ENCODE assay signal across 18 cellular contexts in the genomic region with DNA sequence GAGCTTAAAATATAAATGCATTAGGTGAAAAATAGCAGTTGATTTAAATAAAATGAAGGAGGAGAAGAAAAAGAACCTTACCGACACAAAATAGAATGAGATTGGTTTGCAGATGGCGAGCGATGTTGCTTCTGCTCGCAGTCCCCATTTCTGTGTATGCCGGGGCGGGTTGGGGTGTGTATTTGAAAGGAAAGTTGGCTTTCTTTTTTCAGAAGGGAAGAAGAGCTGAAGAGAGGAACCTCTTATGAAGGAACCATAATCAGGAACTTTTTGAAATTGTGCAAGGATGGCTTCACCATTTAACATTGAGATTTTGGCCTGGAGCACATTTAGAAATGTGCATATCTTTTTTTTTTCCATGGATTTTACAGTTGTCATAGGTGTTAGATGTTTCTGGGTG. TPM values are rescaled to one million over a fixed set of nuclear protein-coding genes. Genes with fewer than 3 reads are reported as not detected.
DNase-seq lines count a peak whose midpoint lies in the region; ATAC-seq, FAIRE-seq and TF ChIP-seq lines count a peak whose summit lies in the region.
"Had no signal": no experiment of that assay in that cellular context is flagged by ENCODE, and none has a peak within 500 bp of the region (broad histone marks: within the 10 kb centered on the region; RNA-seq: fewer than 3 reads in every experiment).

A gene with protein sequence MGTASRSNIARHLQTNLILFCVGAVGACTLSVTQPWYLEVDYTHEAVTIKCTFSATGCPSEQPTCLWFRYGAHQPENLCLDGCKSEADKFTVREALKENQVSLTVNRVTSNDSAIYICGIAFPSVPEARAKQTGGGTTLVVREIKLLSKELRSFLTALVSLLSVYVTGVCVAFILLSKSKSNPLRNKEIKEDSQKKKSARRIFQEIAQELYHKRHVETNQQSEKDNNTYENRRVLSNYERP (minus strand): TSS at position 158 of the 400 bp plus-strand sequence. CDS start 10 bp downstream, at position 148.

- in situ Hi-C loops in HepG2 (cut with HindIII; ENCODE audit: extremely low pct_ligation_motif_present, low pct_unique_long_range_greater_than_20kb), result no loop called here

- ATAC-seq in HepG2 (no peak), naive B cell (ENCODE audit: low read depth in 2 of 2) (no peak), HG02884 (IDR thresholded peaks at IDR 0.05; ENCODE audit: unreplicated experiment) (no peak)

- H3K36me3 ChIP-seq in liver (ENCODE audit: control insufficient read depth in 4 of 4, insufficient read depth in 3 of 4, low read depth in 1 of 4, low read length in 3 of 4), result peaks cover 0 to 3% (median under 1%) of the 10 kb centered on the region in 4 donors
- H3K36me3 ChIP-seq in HepG2 (replicated peaks in 1 of 2; ENCODE audit: control insufficient read depth in 1 of 2, insufficient read depth in 2 of 2, low read length in 2 of 2), result peaks cover 13 to 24% of the 10 kb centered on the region in 2 experiments
- peaks cover 12% of the 10 kb centered on the region for H3K36me3 ChIP-seq in osteoblast (ENCODE audit: insufficient read depth, low read length)
- H3K36me3 ChIP-seq in Peyer's patch, result peaks cover 0 to 14% (median 0%) of the 10 kb centered on the region in 3 donors

- H3K9me3 Mint-ChIP-seq in brain, result no peaks in the 10 kb centered on the region
- H3K9me3 Mint-ChIP-seq in naive B cell, result no peaks in the 10 kb centered on the region
- H3K9me3 Mint-ChIP-seq in activated T-helper 2 cell treated with anti-CD3 and anti-CD28 coated beads, Interferon-gamma antibody, Interleukin-2, Interleukin-4, amounts not matched to agents 10 μg/mL and 5 μg/mL and 100 μg/mL, durations not matched to agents 14 hours and 24 hours and 36 hours, result no peaks in the 10 kb centered on the region

- H2AFZ ChIP-seq in HepG2 (ENCODE audit: low read length), result no peak within 1 kb of the TSS
- no peak within 1 kb of the TSS for H2AFZ ChIP-seq in osteoblast (ENCODE audit: low read length)

- H3K4me1 ChIP-seq in liver (ENCODE audit: control insufficient read depth in 4 of 4, insufficient read depth in 4 of 4, low read length in 3 of 4), result no peaks in the 10 kb centered on the region
- peaks cover 10% of the 10 kb centered on the region for H3K4me1 ChIP-seq in HepG2 (ENCODE audit: insufficient read depth, low read length)
- H3K4me1 ChIP-seq in osteoblast (ENCODE audit: insufficient read depth, low read length), result no peaks in the 10 kb centered on the region
- H3K4me1 ChIP-seq in Peyer's patch, result peaks cover 0 to 7% (median 6%) of the 10 kb centered on the region in 4 donors

- H3K4me3 ChIP-seq in liver (ENCODE audit: low read depth in 1 of 3, low read length in 3 of 3) (no peak within 1 kb of the TSS), HepG2 (replicated peaks in 1 of 3; ENCODE audit: insufficient read depth in 1 of 3, low read depth in 2 of 3, low read length in 3 of 3) (no peak within 1 kb of the TSS), osteoblast (ENCODE audit: insufficient read depth, low read length) (no peak within 1 kb of the TSS), Peyer's patch (peak within 1 kb of the TSS in 1 of 4 donors; percentile 11)

- intact Hi-C loops in HepG2 (cut with micrococcal nuclease; ENCODE audit: unreplicated experiment), result no loop called here
- intact Hi-C loops in activated T-helper 2 cell treated with anti-CD3 and anti-CD28 coated beads, Interferon-gamma antibody, Interleukin-2, Interleukin-4, amounts not matched to agents 10 μg/mL and 5 μg/mL and 100 μg/mL, durations not matched to agents 14 hours and 24 hours and 36 hours (cut with micrococcal nuclease), result no loop called here

- H3K79me2 ChIP-seq in HepG2 (ENCODE audit: insufficient read depth, low read length) (no peaks in the 10 kb centered on the region), osteoblast (ENCODE audit: insufficient read depth, low read length) (peaks cover 47% of the 10 kb centered on the region)

- TF ChIP-seq POLR2A in HepG2 (IDR thresholded peaks at IDR 0.05; ENCODE audit: insufficient read depth in 1 of 2, low read depth in 2 of 2, low read length in 2 of 2), result no peak
- no peak for TF ChIP-seq POLR2A in Peyer's patch (IDR thresholded peaks at IDR 0.05)

- POLR2A ChIA-PET in HepG2 (lab: Yijun Ruan, JAX), result no interaction called here

- H3K9me3 ChIP-seq in liver (ENCODE audit: control insufficient read depth in 4 of 4, low read length in 3 of 4) (no peaks in the 10 kb centered on the region), HepG2 (ENCODE audit: low read length) (no peaks in the 10 kb centered on the region), osteoblast (ENCODE audit: low read depth, low read length) (no peaks in the 10 kb centered on the region), Peyer's patch (no peaks in the 10 kb centered on the region)

- BruUV-seq in HepG2 (replicated peaks; lab: Mats Ljungman, UMichigan), result no TSS peak

- TF ChIP-seq CTCF in liver (IDR thresholded peaks at IDR 0.05; ENCODE audit: low read depth, low read length, missing input control) (no peak), HepG2 (CRISPR knock-in tag; IDR thresholded peaks at IDR 0.05) (no peak), brain (conservative IDR thresholded peaks at IDR 0.05) (no peak), osteoblast (IDR thresholded peaks at IDR 0.05; ENCODE audit: extremely low read depth, low read depth, low read length) (no peak), Peyer's patch (IDR thresholded peaks at IDR 0.05) (no peak)

- TF ChIP-seq EP300 in HepG2 (IDR thresholded peaks at IDR 0.05; ENCODE audit: low read depth in 2 of 2, low read length in 2 of 2), result no peak
- no peak for TF ChIP-seq EP300 in HepG2 (CRISPR knock-in tag; IDR thresholded peaks at IDR 0.05; ENCODE audit: borderline replicate concordance)

- DNase-seq in HepG2 (ENCODE audit: low spot score), result no peak
- DNase-seq in naive B cell, result no peak
- DNase-seq in activated T-helper 2 cell treated with anti-CD3 and anti-CD28 coated beads, Interferon-gamma antibody, Interleukin-2, Interleukin-4, amounts not matched to agents 10 μg/mL and 5 μg/mL and 100 μg/mL, durations not matched to agents 14 hours and 24 hours and 36 hours (ENCODE audit: low spot score), result no peak
- no peak for DNase-seq in osteoblast (ENCODE audit: insufficient read length, low spot score, missing footprints)
- no peak for DNase-seq in Peyer's patch
- DNase-seq: activated CD4-positive, alpha-beta T cell treated with anti-CD3 and anti-CD28 coated beads, Interleukin-2, amount 50 U/mL, for 48 hours; amniotic stem cell; erythroblast; HCEC 1CT; mesenchymal stem cell; NCI-H1105; NCI-H2227 treated with DMSO at 0.1 percent for 48 hours had no signal

- H3K4me2 ChIP-seq in HepG2 (ENCODE audit: low read depth, low read length), result no peak within 1 kb of the TSS
- H3K4me2 ChIP-seq in osteoblast (ENCODE audit: insufficient read depth, low read length), result no peak within 1 kb of the TSS

- H3K27me3 Mint-ChIP-seq in brain (no peaks in the 10 kb centered on the region), naive B cell (no peaks in the 10 kb centered on the region)
- H3K27me3 Mint-ChIP-seq in activated T-helper 2 cell treated with anti-CD3 and anti-CD28 coated beads, Interferon-gamma antibody, Interleukin-2, Interleukin-4, amounts not matched to agents 10 μg/mL and 5 μg/mL and 100 μg/mL, durations not matched to agents 14 hours and 24 hours and 36 hours (ENCODE audit: low read depth), result no peaks in the 10 kb centered on the region

- H3K27ac Mint-ChIP-seq in brain (peak within 1 kb of the TSS in 3 of 5 experiments; percentile 33 to 49 (median 37)), naive B cell (peak within 1 kb of the TSS in 3 of 6 donors; percentile 63 to 82 (median 81))
- no peak within 1 kb of the TSS for H3K27ac Mint-ChIP-seq in activated T-helper 2 cell treated with anti-CD3 and anti-CD28 coated beads, Interferon-gamma antibody, Interleukin-2, Interleukin-4, amounts not matched to agents 10 μg/mL and 5 μg/mL and 100 μg/mL, durations not matched to agents 14 hours and 24 hours and 36 hours

- FAIRE-seq in HepG2 (lab: Jason Lieb, UNC), result no peak
- FAIRE-seq: TTC549 had no signal

- H3K36me3 Mint-ChIP-seq in brain, result peaks cover 28% of the 10 kb centered on the region
- no peaks in the 10 kb centered on the region for H3K36me3 Mint-ChIP-seq in naive B cell
- H3K36me3 Mint-ChIP-seq in activated T-helper 2 cell treated with anti-CD3 and anti-CD28 coated beads, Interferon-gamma antibody, Interleukin-2, Interleukin-4, amounts not matched to agents 10 μg/mL and 5 μg/mL and 100 μg/mL, durations not matched to agents 14 hours and 24 hours and 36 hours (ENCODE audit: low read depth), result peaks cover 22% of the 10 kb centered on the region

- H3K9ac ChIP-seq in liver (ENCODE audit: low read depth in 1 of 2, low read length in 2 of 2) (no peak within 1 kb of the TSS), HepG2 (ENCODE audit: insufficient read depth, low read depth, low read length) (no peak within 1 kb of the TSS)

- H4K20me1 ChIP-seq in HepG2 (ENCODE audit: insufficient read depth, low read length), result peaks cover 3% of the 10 kb centered on the region; the same call in 1 of the 2 replicates
- peaks cover 6% of the 10 kb centered on the region for H4K20me1 ChIP-seq in osteoblast (ENCODE audit: insufficient read depth, low read length)

- H3K4me1 Mint-ChIP-seq in brain (no peaks in the 10 kb centered on the region), naive B cell (peaks cover 47 to 91% (median 67%) of the 10 kb centered on the region in 3 donors)
- H3K4me1 Mint-ChIP-seq in activated T-helper 2 cell treated with anti-CD3 and anti-CD28 coated beads, Interferon-gamma antibody, Interleukin-2, Interleukin-4, amounts not matched to agents 10 μg/mL and 5 μg/mL and 100 μg/mL, durations not matched to agents 14 hours and 24 hours and 36 hours (ENCODE audit: low read depth), result peaks cover 35% of the 10 kb centered on the region

- H3K27ac ChIP-seq in liver (ENCODE audit: low read depth in 1 of 2, low read length in 2 of 2) (peak within 1 kb of the TSS; percentile 31 to 46), HepG2 (ENCODE audit: extremely low read length, insufficient read depth, low read length) (no peak within 1 kb of the TSS), osteoblast (ENCODE audit: low read depth, low read length) (no peak within 1 kb of the TSS), Peyer's patch (peak within 1 kb of the TSS in 1 of 4 donors; percentile 26)

- H3K4me3 Mint-ChIP-seq in brain (no peak within 1 kb of the TSS), naive B cell (peak within 1 kb of the TSS in 5 of 8 donors; percentile 30 to 53 (median 47))
- no peak within 1 kb of the TSS for H3K4me3 Mint-ChIP-seq in activated T-helper 2 cell treated with anti-CD3 and anti-CD28 coated beads, Interferon-gamma antibody, Interleukin-2, Interleukin-4, amounts not matched to agents 10 μg/mL and 5 μg/mL and 100 μg/mL, durations not matched to agents 14 hours and 24 hours and 36 hours (ENCODE audit: low read depth)

- CTCF ChIA-PET in HepG2 (lab: Yijun Ruan, JAX; ENCODE audit: low intra/inter-chr PET ratio, low total read pairs), result no interaction called here

- 89% methylated on average over 6 of the region's 6 CpGs for WGBS in liver
- 98% methylated on average over 6 of the region's 6 CpGs for WGBS in HepG2 (ENCODE audit: low lambda C conversion rate)

- no peak for TF ChIP-seq RAD21 in liver (IDR thresholded peaks at IDR 0.05)
- no peak for TF ChIP-seq RAD21 in HepG2 (CRISPR knock-in tag; IDR thresholded peaks at IDR 0.05)

- H3K27me3 ChIP-seq in liver (ENCODE audit: control insufficient read depth in 4 of 4, insufficient read depth in 4 of 4, low read length in 3 of 4), result no peaks in the 10 kb centered on the region
- H3K27me3 ChIP-seq in HepG2 (ENCODE audit: control insufficient read depth in 1 of 2, insufficient read depth in 2 of 2, low read length in 2 of 2), result no peaks in the 10 kb centered on the region
- no peaks in the 10 kb centered on the region for H3K27me3 ChIP-seq in osteoblast (ENCODE audit: insufficient read depth, low read length)
- H3K27me3 ChIP-seq in Peyer's patch, result no peaks in the 10 kb centered on the region

RNA-seq across cellular contexts. Expression of the gene that starts here (rescaled TPM):
- 10 to 100 TPM in 1 of 2 donors, 1 to 10 TPM in 1; 5.2 to 27.3 TPM for total RNA-seq in liver
- 1 to 10 TPM; 2.6 to 5.7 TPM for polyA plus RNA-seq in liver
- total RNA-seq in HepG2 (2016; rRNA removed; fragmentation: Illumina TruSeq; extraction: Trizol), result not detected in 2 replicates
- not detected in 2 replicates for total RNA-seq in HepG2 (2016; cell fraction: cytosol; rRNA removed; fragmentation: Illumina TruSeq; extraction: Trizol; ENCODE audit: low read depth)
- total RNA-seq in HepG2 (2016; cell fraction: insoluble cytoplasmic fraction; rRNA removed; fragmentation: Illumina TruSeq; extraction: Trizol), result not detected in 2 replicates
- not detected in 2 replicates for total RNA-seq in HepG2 (2016; cell fraction: membrane; rRNA removed; fragmentation: Illumina TruSeq; extraction: Trizol)
- not detected in 2 replicates for total RNA-seq in HepG2 (2016; cell fraction: nucleus; rRNA removed; fragmentation: Illumina TruSeq; extraction: Trizol)
- polyA plus RNA-seq in HepG2 (2011; rRNA removed), result not detected in 2 replicates
- polyA plus RNA-seq in HepG2 (2011; cell fraction: cytosol; rRNA removed), result not detected in 2 replicates
- not detected in 2 replicates for polyA plus RNA-seq in HepG2 (2011; cell fraction: nucleus; rRNA removed)
- polyA plus RNA-seq in HepG2 (2012), result 0.19 and 0.24 TPM in 2 replicates
- polyA plus RNA-seq in HepG2 (2016; cell fraction: cytosol; fragmentation: Illumina TruSeq; extraction: Trizol; ENCODE audit: low read depth), result not detected in 2 replicates
- not detected in 2 replicates for polyA plus RNA-seq in HepG2 (2016; cell fraction: insoluble cytoplasmic fraction; fragmentation: Illumina TruSeq; extraction: Trizol; ENCODE audit: low read depth)
- not detected in 2 replicates for polyA plus RNA-seq in HepG2 (2016; cell fraction: membrane; fragmentation: Illumina TruSeq; extraction: Trizol; ENCODE audit: low read depth)
- polyA plus RNA-seq in HepG2 (2016; cell fraction: nucleus; fragmentation: Illumina TruSeq; extraction: Trizol; ENCODE audit: insufficient read depth, low read depth), result not detected in 2 replicates
- not detected in 2 replicates for polyA minus RNA-seq in HepG2 (2011; rRNA and poly(A)+ RNA removed; ENCODE audit: low replicate concordance)
- not detected in 2 replicates for polyA minus RNA-seq in HepG2 (2011; cell fraction: cytosol; rRNA and poly(A)+ RNA removed)
- polyA minus RNA-seq in HepG2 (2011; cell fraction: nucleus; rRNA and poly(A)+ RNA removed), result not detected in 2 replicates
- polyA plus RNA-seq in brain (ENCODE audit: insufficient read depth, low read depth, low replicate concordance), result 1.3 TPM
- 1 to 10 TPM in 2 of 6 donors, under 1 TPM in 4; 0.44 to 2.0 (median 0.66) TPM for polyA plus RNA-seq in naive B cell (ENCODE audit: low read depth in 6 of 6)
- not detected in 2 replicates for total RNA-seq in activated T-helper 2 cell treated with anti-CD3 and anti-CD28 coated beads, Interferon-gamma antibody, Interleukin-2, Interleukin-4, amounts not matched to agents 10 μg/mL and 5 μg/mL and 100 μg/mL, durations not matched to agents 14 hours and 24 hours and 36 hours
- total RNA-seq in osteoblast, result under 0.01 and 0.36 TPM in 2 replicates
- 1 to 10 TPM in 2 of 4 donors, under 1 TPM in 1, not detected in 1; 0.76 to 7.4 (median 1.3) TPM for total RNA-seq in Peyer's patch
- total RNA-seq: chondrocyte, SK-MEL-5 had no signal

Comparison
In these comparisons a context has a peak if more than half of its experiments do, and no peak if none do; other contexts are left out.
1. H3K27ac ChIP-seq: peak in liver (2 of 2); none in HepG2 (single experiment) and osteoblast (single experiment).
2. H3K4me3 Mint-ChIP-seq: peak in naive B cell (5 of 8); none in brain (0 of 5) and activated T-helper 2 cell treated with anti-CD3 and anti-CD28 coated beads, Interferon-gamma antibody, Interleukin-2, Interleukin-4, amounts not matched to agents 10 μg/mL and 5 μg/mL and 100 μg/mL, durations not matched to agents 14 hours and 24 hours and 36 hours (single experiment).